8 cellular contexts compared by ENCODE assay signal in genomic region chrX:130111220-130111934, GRCh38. TPM values are rescaled to one million over a fixed set of nuclear protein-coding genes. Genes with fewer than 3 reads are reported as not detected.
A peak's percentile ranks its signal among the peaks of the same experiment; 100 is the strongest.
DNase-seq lines count a peak whose midpoint lies in the region; ATAC-seq and TF ChIP-seq lines count a peak whose summit lies in the region.

No MANE protein-coding gene starts in this region.

- H3K27me3 ChIP-seq in OCI-LY3 (ENCODE audit: low read depth, low read length) (no peaks in the 10 kb centered on the region), fibroblast of lung (ENCODE audit: control insufficient read depth, insufficient read depth, low read length) (no peaks in the 10 kb centered on the region)

- ATAC-seq in HG03378 (IDR thresholded peaks at IDR 0.05; ENCODE audit: unreplicated experiment), result no peak
- no peak for ATAC-seq in HG02884 (IDR thresholded peaks at IDR 0.05; ENCODE audit: unreplicated experiment)

- H3K79me2 ChIP-seq in OCI-LY3 (ENCODE audit: low read length) (peaks cover 54% of the 10 kb centered on the region), fibroblast of lung (ENCODE audit: control insufficient read depth, insufficient read depth, low read length) (peaks cover 27% of the 10 kb centered on the region)

- H3K9me3 ChIP-seq in OCI-LY3 (ENCODE audit: insufficient read depth, low read length), result no peaks in the 10 kb centered on the region
- no peaks in the 10 kb centered on the region for H3K9me3 ChIP-seq in fibroblast of lung (ENCODE audit: control insufficient read depth, insufficient read depth, low read depth, low read length)

- DNase-seq in DMS 273 (lab: John Stamatoyannopoulos, UW; ENCODE audit: unreplicated experiment), result peak; percentile 58
- no peak for DNase-seq in DMS 273 treated with DMSO at 0.1 percent for 48 hours (lab: John Stamatoyannopoulos, UW)
- DNase-seq in fibroblast of lung (ENCODE audit: low read depth in 2 of 2), result no peak
- no peak for DNase-seq in SHP77 (lab: John Stamatoyannopoulos, UW)

- peak overlapping the region; percentile 93 for H3K27ac ChIP-seq in OCI-LY3 (ENCODE audit: low read length)
- H3K27ac ChIP-seq in fibroblast of lung (ENCODE audit: insufficient read depth, low read length), result no peak overlapping the region
- peak overlapping the region in 20 of 21 experiments; percentile 50 to 97 (median 94) for H3K27ac ChIP-seq in skin epidermis

- H3K4me2 ChIP-seq in OCI-LY3 (ENCODE audit: low read length), result peak overlapping the region; percentile 97
- peak overlapping the region; percentile 35 for H3K4me2 ChIP-seq in fibroblast of lung (ENCODE audit: extremely low read depth, insufficient read depth, low read length)

- peak overlapping the region; percentile 87 for H3K9ac ChIP-seq in OCI-LY3 (ENCODE audit: low read length)
- H3K9ac ChIP-seq in fibroblast of lung (ENCODE audit: insufficient read depth, low read length), result peak overlapping the region; percentile 46

- H2AFZ ChIP-seq in OCI-LY3 (ENCODE audit: low read depth, low read length) (0 out of 2 replicates have a peak overlapping the region, but pooled peaks have one; percentile 14), fibroblast of lung (ENCODE audit: low read length) (no peak overlapping the region)

- H3K36me3 ChIP-seq in OCI-LY3 (replicated peaks; ENCODE audit: low read depth, low read length) (peaks cover 13% of the 10 kb centered on the region), fibroblast of lung (ENCODE audit: control insufficient read depth, insufficient read depth, low read length) (no peaks in the 10 kb centered on the region)

- H4K20me1 ChIP-seq in OCI-LY3 (ENCODE audit: insufficient read depth, low read length) (peaks cover 27% of the 10 kb centered on the region), fibroblast of lung (ENCODE audit: control insufficient read depth, extremely low read depth, insufficient read depth, low read length) (no peaks in the 10 kb centered on the region)

- TF ChIP-seq CTCF in OCI-LY3 (IDR thresholded peaks at IDR 0.05; ENCODE audit: low read depth, low read length) (no peak), fibroblast of lung (conservative IDR thresholded peaks at IDR 0.05 in 1 of 2, IDR thresholded peaks at IDR 0.05 in 1 of 2; ENCODE audit: low read depth in 1 of 2, low read length in 2 of 2) (no peak)

- H3K4me1 ChIP-seq in OCI-LY3 (ENCODE audit: low read length) (peaks cover 47% of the 10 kb centered on the region), fibroblast of lung (ENCODE audit: control insufficient read depth, extremely low read depth, insufficient read depth, low read length) (no peaks in the 10 kb centered on the region)

- H3K4me3 ChIP-seq in OCI-LY3 (ENCODE audit: low read length) (peak overlapping the region; percentile 86), fibroblast of lung (replicated peaks in 1 of 4; ENCODE audit: control extremely low read depth in 1 of 4, insufficient read depth in 1 of 4, low read depth in 3 of 4, low read length in 4 of 4) (peak overlapping the region in 1 of 4 experiments; percentile 37), skin epidermis (peak overlapping the region in 6 of 7 experiments; percentile 52 to 86 (median 64))

RNA-seq across cellular contexts. Expression of gene ELF4, which starts 1.1 kb away (rescaled TPM):
- total RNA-seq in fibroblast of lung, result 5.9 and 9.9 TPM in 2 replicates
- 13.7 and 17.0 TPM in 2 replicates for polyA plus RNA-seq in fibroblast of lung
- polyA plus RNA-seq in fibroblast of lung (2012), result 14.3 and 16.1 TPM in 2 replicates
- 47.0 and 56.4 TPM in 2 replicates for polyA minus RNA-seq in fibroblast of lung (ENCODE audit: low replicate concordance)

RNA-seq across cellular contexts. Expression of gene AIFM1, which starts 54.3 kb away (rescaled TPM):
- 18.2 and 23.1 TPM in 2 replicates for total RNA-seq in fibroblast of lung
- polyA plus RNA-seq in fibroblast of lung, result 36.1 and 47.1 TPM in 2 replicates
- polyA plus RNA-seq in fibroblast of lung (2012), result 26.9 and 33.7 TPM in 2 replicates
- polyA minus RNA-seq in fibroblast of lung (ENCODE audit: low replicate concordance), result 7.3 and 8.5 TPM in 2 replicates
